Comparison of ENCODE assay signal across 1 cellular context in the genomic region with DNA sequence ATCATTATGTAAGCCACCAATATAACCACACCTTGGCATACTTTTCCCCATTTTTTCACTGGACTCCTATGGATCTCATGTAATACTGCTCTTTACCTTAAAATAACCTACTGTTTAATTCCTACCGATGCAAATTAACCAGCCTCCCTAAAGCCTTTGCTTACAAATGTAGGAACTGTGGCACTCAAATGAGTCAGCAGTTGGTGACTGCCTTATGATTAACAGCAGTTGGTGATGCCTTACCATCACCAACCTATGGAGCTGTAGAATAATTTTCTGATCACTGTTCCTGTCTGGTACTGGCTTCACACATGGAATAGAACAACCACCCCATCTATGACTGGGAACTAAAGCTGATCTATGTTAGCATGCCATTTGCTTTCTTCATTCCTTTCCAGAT.
TF ChIP-seq lines count a peak whose summit lies in the region.

No MANE protein-coding gene starts in this region.

TF ChIP-seq in K562, 482 proteins besides CTCF, POLR2A, EP300 and RAD21:
- no peak for TF ChIP-seq C11orf30 (IDR thresholded peaks at IDR 0.05; ENCODE audit: low read depth)
- no peak for TF ChIP-seq BACH1 (tag; IDR thresholded peaks at IDR 0.05)
- TF ChIP-seq POLR2AphosphoS5 (IDR thresholded peaks at IDR 0.05; ENCODE audit: control insufficient read depth, insufficient read depth, low read depth, low read length), result no peak
- no peak for TF ChIP-seq KLF10 (CRISPR knock-in tag; IDR thresholded peaks at IDR 0.05)
- TF ChIP-seq, protein P1, sequence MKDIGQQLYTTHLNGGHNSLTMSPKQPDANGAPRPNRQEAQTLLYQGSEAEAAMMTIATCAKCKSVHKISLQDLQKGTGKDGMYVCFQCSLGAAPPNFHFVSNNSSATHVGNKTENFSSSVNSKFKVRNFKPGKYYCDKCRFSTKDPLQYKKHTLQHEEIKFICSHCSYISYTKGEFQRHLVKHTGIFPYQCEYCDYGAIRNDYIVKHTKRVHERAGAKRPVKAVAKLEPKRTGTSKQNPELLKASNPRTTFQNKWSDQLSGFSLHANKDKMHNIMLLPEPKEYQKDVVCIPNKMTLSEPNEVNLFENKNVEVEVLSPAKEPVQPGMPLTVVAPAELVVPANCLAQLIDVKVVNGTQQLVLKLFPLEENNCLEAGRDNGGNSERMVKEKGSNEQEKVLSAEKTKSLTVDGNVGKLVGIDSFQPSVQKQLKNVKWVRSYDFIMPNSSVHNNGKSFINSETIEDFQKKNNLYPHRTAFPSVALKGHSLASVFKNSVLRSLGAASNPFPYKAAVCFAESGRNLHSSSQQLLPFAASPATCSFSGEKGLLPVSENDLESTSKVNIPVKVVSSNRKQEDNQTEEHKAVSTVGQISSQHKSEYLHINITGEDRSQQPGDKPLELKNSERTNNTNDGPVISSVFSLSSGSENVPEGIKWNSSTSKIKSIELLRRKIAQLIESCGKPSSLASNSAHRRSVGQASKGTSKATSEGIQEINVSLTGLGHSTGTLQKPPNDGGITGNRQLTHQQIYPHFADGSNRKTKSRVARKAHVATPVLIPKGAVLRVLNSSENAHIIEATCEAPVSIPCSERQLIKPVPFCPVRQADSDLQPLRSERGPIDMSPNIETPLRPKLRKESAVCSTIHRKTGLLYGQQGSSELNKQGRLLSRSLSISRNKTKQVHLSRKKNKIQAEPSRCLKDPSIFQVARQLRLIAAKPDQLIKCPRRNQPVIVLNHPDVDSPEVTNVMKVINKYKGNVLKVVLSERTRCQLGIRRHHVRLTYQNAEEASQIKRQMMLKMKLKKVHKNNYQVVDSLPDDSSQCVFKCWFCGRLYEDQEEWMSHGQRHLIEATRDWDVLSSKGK (CRISPR knock-in tag; IDR thresholded peaks at IDR 0.05), result no peak
- no peak for TF ChIP-seq MEF2A (IDR thresholded peaks at IDR 0.05; ENCODE audit: control insufficient read depth, low read depth, low read length)
- no peak for TF ChIP-seq POLR3A (IDR thresholded peaks at IDR 0.05; ENCODE audit: borderline replicate concordance, extremely low read depth, insufficient read depth, insufficient read length)
- no peak for TF ChIP-seq HNRNPL (IDR thresholded peaks at IDR 0.05; ENCODE audit: low read depth, low read length)
- no peak for TF ChIP-seq HSF4 (CRISPR knock-in tag; IDR thresholded peaks at IDR 0.05; ENCODE audit: borderline replicate concordance)
- TF ChIP-seq, protein P2, sequence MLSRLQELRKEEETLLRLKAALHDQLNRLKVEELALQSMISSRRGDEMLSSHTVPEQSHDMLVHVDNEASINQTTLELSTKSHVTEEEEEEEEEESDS (CRISPR knock-in tag; IDR thresholded peaks at IDR 0.05), result no peak
- TF ChIP-seq ZFPM2 (CRISPR knock-in tag; IDR thresholded peaks at IDR 0.05), result no peak
- TF ChIP-seq RAD51 (IDR thresholded peaks at IDR 0.05; ENCODE audit: borderline replicate concordance, low read depth), result no peak
- no peak for TF ChIP-seq HDAC2 (IDR thresholded peaks at IDR 0.05)
- TF ChIP-seq ESRRB (CRISPR knock-in tag; IDR thresholded peaks at IDR 0.05; ENCODE audit: borderline replicate concordance), result no peak
- no peak for TF ChIP-seq HBP1 (CRISPR knock-in tag; IDR thresholded peaks at IDR 0.05)
- TF ChIP-seq MTA2 (IDR thresholded peaks at IDR 0.05; ENCODE audit: low read depth), result no peak
- TF ChIP-seq CCAR2 (IDR thresholded peaks at IDR 0.05; ENCODE audit: low read depth, low read length), result no peak
